Comparison of ENCODE assay signal across 12 cellular contexts in the genomic region with DNA sequence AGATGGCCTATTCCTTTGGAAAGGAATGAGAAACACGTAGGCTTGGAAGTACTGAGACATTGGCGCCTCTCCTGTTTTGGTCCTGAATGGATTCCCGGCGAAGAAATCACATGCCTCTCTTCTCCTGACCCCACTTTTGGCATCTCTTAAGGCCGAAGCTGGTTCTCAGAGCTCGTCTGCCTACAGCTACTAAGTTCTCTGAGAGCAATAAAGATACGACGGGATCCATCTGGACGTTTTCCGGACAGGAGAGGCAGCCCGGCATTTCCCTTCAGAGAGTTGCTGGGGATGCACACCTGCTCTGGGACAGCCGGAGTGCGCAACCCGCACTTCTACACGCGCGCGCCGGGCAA.
DNase-seq lines count a peak whose midpoint lies in the region; ATAC-seq and TF ChIP-seq lines count a peak whose summit lies in the region.
"Had no signal": no experiment of that assay in that cellular context is flagged by ENCODE, and none has a peak within 500 bp of the region (broad histone marks: within the 10 kb centered on the region; RNA-seq: fewer than 3 reads in every experiment).

No MANE protein-coding gene starts in this region.

- H3K9me3 Mint-ChIP-seq in activated naive CD4-positive, alpha-beta T cell treated with anti-CD3 and anti-CD28 coated beads for 36 hours: no peaks in the 10 kb centered on the region
- no peaks in the 10 kb centered on the region for H3K9me3 Mint-ChIP-seq in activated naive CD4-positive, alpha-beta T cell treated with anti-CD3 and anti-CD28 coated beads, Interleukin-2, amount 10 ng/mL, durations not matched to agents 7 days and 5 days

- TF ChIP-seq POLR2A in suprapubic skin (IDR thresholded peaks at IDR 0.05) (no peak), GM18505 (IDR thresholded peaks at IDR 0.05; ENCODE audit: borderline replicate concordance, extremely low read depth, insufficient read depth, insufficient read length) (no peak)

- H3K4me3 ChIP-seq in colonic mucosa: peak overlapping the region; percentile 29
- peak overlapping the region; percentile 13 to 58 for H3K4me3 ChIP-seq in muscle layer of duodenum (ENCODE audit: low read depth in 1 of 2, low read length in 2 of 2)
- H3K4me3 ChIP-seq in suprapubic skin: peak overlapping the region; percentile 37
- H3K4me3 ChIP-seq: mucosa of descending colon, upper lobe of right lung had no signal

- 30% methylated on average over 10 of the region's 19 CpGs for WGBS in suprapubic skin

- no peak for DNase-seq in activated naive CD4-positive, alpha-beta T cell treated with anti-CD3 and anti-CD28 coated beads for 36 hours
- DNase-seq in activated naive CD4-positive, alpha-beta T cell treated with anti-CD3 and anti-CD28 coated beads, Interleukin-2, amount 10 ng/mL, durations not matched to agents 7 days and 5 days: no peak
- DNase-seq in colonic mucosa (no peak), suprapubic skin (ENCODE audit: low spot score in 2 of 2) (no peak), HEK293T (ENCODE audit: extremely low spot score) (no peak)
- DNase-seq: NCI-H1092 treated with DMSO at 0.1 percent for 48 hours, upper lobe of right lung had no signal

- H3K4me1 ChIP-seq in colonic mucosa (no peaks in the 10 kb centered on the region), muscle layer of duodenum (ENCODE audit: control insufficient read depth in 1 of 2, insufficient read depth in 2 of 2, low read length in 2 of 2) (peaks cover 0 to 11% of the 10 kb centered on the region in 2 donors), suprapubic skin (peaks cover 10% of the 10 kb centered on the region)
- H3K4me1 ChIP-seq: upper lobe of right lung had no signal

- H3K9ac ChIP-seq in colonic mucosa (ENCODE audit: low read depth in 2 of 2, low read length in 2 of 2): no peak overlapping the region

- peaks cover 2% of the 10 kb centered on the region for H3K4me1 Mint-ChIP-seq in activated naive CD4-positive, alpha-beta T cell treated with anti-CD3 and anti-CD28 coated beads for 36 hours (ENCODE audit: low read depth)
- peaks cover 2% of the 10 kb centered on the region for H3K4me1 Mint-ChIP-seq in activated naive CD4-positive, alpha-beta T cell treated with anti-CD3 and anti-CD28 coated beads, Interleukin-2, amount 10 ng/mL, durations not matched to agents 7 days and 5 days

- CTCF ChIA-PET in activated naive CD4-positive, alpha-beta T cell treated with anti-CD3 and anti-CD28 coated beads for 36 hours (lab: Charles Lee): interaction anchor here (1.8 to 2.9 kb wide), 2 partner anchors 304 to 323 kb away, joined by 4 to 19 read pairs; no protein-coding TSS in a partner anchor
- CTCF ChIA-PET in activated naive CD4-positive, alpha-beta T cell treated with anti-CD3 and anti-CD28 coated beads, Interleukin-2, amount 10 ng/mL, durations not matched to agents 7 days and 5 days (lab: Charles Lee): interaction anchor here (0.9 to 5.5 kb wide), 3 partner anchors 260 to 729 kb away, joined by 3 to 32 read pairs (median 3); no protein-coding TSS in a partner anchor
- CTCF ChIA-PET in HEK293T (lab: Yijun Ruan, JAX): interaction anchor here (1.0 kb wide), 1 partner anchor 308 kb away, joined by 3 read pairs; no protein-coding TSS in a partner anchor

- H3K36me3 ChIP-seq in colonic mucosa: no peaks in the 10 kb centered on the region
- no peaks in the 10 kb centered on the region for H3K36me3 ChIP-seq in muscle layer of duodenum (ENCODE audit: control insufficient read depth in 1 of 2, insufficient read depth in 2 of 2, low read length in 2 of 2)
- H3K36me3 ChIP-seq in suprapubic skin: no peaks in the 10 kb centered on the region
- H3K36me3 ChIP-seq: upper lobe of right lung had no signal

- H3K36me3 Mint-ChIP-seq in activated naive CD4-positive, alpha-beta T cell treated with anti-CD3 and anti-CD28 coated beads for 36 hours (ENCODE audit: low read depth): no peaks in the 10 kb centered on the region
- no peaks in the 10 kb centered on the region for H3K36me3 Mint-ChIP-seq in activated naive CD4-positive, alpha-beta T cell treated with anti-CD3 and anti-CD28 coated beads, Interleukin-2, amount 10 ng/mL, durations not matched to agents 7 days and 5 days

- POLR2A ChIA-PET in HEK293T (lab: Yijun Ruan, JAX): no interaction called here

- H3K9me3 ChIP-seq in colonic mucosa (no peaks in the 10 kb centered on the region), muscle layer of duodenum (ENCODE audit: control insufficient read depth in 1 of 2, low read length in 2 of 2) (no peaks in the 10 kb centered on the region), suprapubic skin (no peaks in the 10 kb centered on the region)
- H3K9me3 ChIP-seq: mucosa of descending colon, upper lobe of right lung had no signal

- intact Hi-C loops in activated naive CD4-positive, alpha-beta T cell treated with anti-CD3 and anti-CD28 coated beads for 36 hours (cut with micrococcal nuclease): loop anchor here (1.0 kb wide), 2 partner anchors 308 to 323 kb away; no protein-coding TSS in a partner anchor
- intact Hi-C loops in colonic mucosa (cut with DNase I): loop anchor here (5.0 kb wide), 2 partner anchors 308 to 323 kb away; no protein-coding TSS in a partner anchor

- no peak for ATAC-seq in GM18505 (IDR thresholded peaks at IDR 0.05; ENCODE audit: unreplicated experiment)
- ATAC-seq in HG02623 (IDR thresholded peaks at IDR 0.05; ENCODE audit: unreplicated experiment): no peak

- peaks cover 39% of the 10 kb centered on the region for H3K27me3 Mint-ChIP-seq in activated naive CD4-positive, alpha-beta T cell treated with anti-CD3 and anti-CD28 coated beads for 36 hours (ENCODE audit: low read depth)
- peaks cover 46% of the 10 kb centered on the region for H3K27me3 Mint-ChIP-seq in activated naive CD4-positive, alpha-beta T cell treated with anti-CD3 and anti-CD28 coated beads, Interleukin-2, amount 10 ng/mL, durations not matched to agents 7 days and 5 days

- no peak for TF ChIP-seq CTCF in colonic mucosa (IDR thresholded peaks at IDR 0.05)
- no peak for TF ChIP-seq CTCF in suprapubic skin (IDR thresholded peaks at IDR 0.05)

- no peak overlapping the region for H3K27ac ChIP-seq in colonic mucosa
- no peak overlapping the region for H3K27ac ChIP-seq in muscle layer of duodenum (ENCODE audit: low read length)
- no peak overlapping the region for H3K27ac ChIP-seq in suprapubic skin
- H3K27ac ChIP-seq: RWPE1, upper lobe of right lung had no signal

- peaks cover 7% of the 10 kb centered on the region for H3K27me3 ChIP-seq in colonic mucosa
- H3K27me3 ChIP-seq in muscle layer of duodenum (ENCODE audit: low read depth, low read length): peaks cover 5% of the 10 kb centered on the region
- peaks cover 16% of the 10 kb centered on the region for H3K27me3 ChIP-seq in suprapubic skin

- no peak overlapping the region for H3K27ac Mint-ChIP-seq in activated naive CD4-positive, alpha-beta T cell treated with anti-CD3 and anti-CD28 coated beads for 36 hours
- H3K27ac Mint-ChIP-seq in activated naive CD4-positive, alpha-beta T cell treated with anti-CD3 and anti-CD28 coated beads, Interleukin-2, amount 10 ng/mL, durations not matched to agents 7 days and 5 days: no peak overlapping the region

- H3K4me3 Mint-ChIP-seq in activated naive CD4-positive, alpha-beta T cell treated with anti-CD3 and anti-CD28 coated beads for 36 hours: peak overlapping the region; percentile 61
- no peak overlapping the region for H3K4me3 Mint-ChIP-seq in activated naive CD4-positive, alpha-beta T cell treated with anti-CD3 and anti-CD28 coated beads, Interleukin-2, amount 10 ng/mL, durations not matched to agents 7 days and 5 days

- no peak for TF ChIP-seq EP300 in suprapubic skin (IDR thresholded peaks at IDR 0.05)

TF ChIP-seq in HEK293T, 16 proteins besides CTCF, POLR2A, EP300 and RAD21:
- TF ChIP-seq PKNOX1 (IDR thresholded peaks at IDR 0.05) (no peak), ELF4 (IDR thresholded peaks at IDR 0.05) (no peak), FOXM1 (IDR thresholded peaks at IDR 0.05; ENCODE audit: borderline replicate concordance) (no peak), NFRKB (IDR thresholded peaks at IDR 0.05) (no peak), FOXA1 (IDR thresholded peaks at IDR 0.05) (no peak), BHLHE40 (IDR thresholded peaks at IDR 0.05; ENCODE audit: borderline replicate concordance) (no peak), ZNF384 (IDR thresholded peaks at IDR 0.05) (no peak), SP1 (IDR thresholded peaks at IDR 0.05) (no peak), FOXK2 (IDR thresholded peaks at IDR 0.05) (no peak), SUZ12 (IDR thresholded peaks at IDR 0.05) (no peak), CTBP1 (IDR thresholded peaks at IDR 0.05; ENCODE audit: borderline replicate concordance) (no peak), ARNT (IDR thresholded peaks at IDR 0.05) (no peak), LEF1 (IDR thresholded peaks at IDR 0.05; ENCODE audit: borderline replicate concordance) (no peak), L3MBTL2 (conservative IDR thresholded peaks at IDR 0.05) (no peak), HDGF (IDR thresholded peaks at IDR 0.05; ENCODE audit: borderline replicate concordance) (no peak), TARDBP (IDR thresholded peaks at IDR 0.05) (no peak)
TF ChIP-seq in HEK293T: peak in this region for 0.
